Comparison of ENCODE assay signal across 8 cellular contexts in the genomic region with DNA sequence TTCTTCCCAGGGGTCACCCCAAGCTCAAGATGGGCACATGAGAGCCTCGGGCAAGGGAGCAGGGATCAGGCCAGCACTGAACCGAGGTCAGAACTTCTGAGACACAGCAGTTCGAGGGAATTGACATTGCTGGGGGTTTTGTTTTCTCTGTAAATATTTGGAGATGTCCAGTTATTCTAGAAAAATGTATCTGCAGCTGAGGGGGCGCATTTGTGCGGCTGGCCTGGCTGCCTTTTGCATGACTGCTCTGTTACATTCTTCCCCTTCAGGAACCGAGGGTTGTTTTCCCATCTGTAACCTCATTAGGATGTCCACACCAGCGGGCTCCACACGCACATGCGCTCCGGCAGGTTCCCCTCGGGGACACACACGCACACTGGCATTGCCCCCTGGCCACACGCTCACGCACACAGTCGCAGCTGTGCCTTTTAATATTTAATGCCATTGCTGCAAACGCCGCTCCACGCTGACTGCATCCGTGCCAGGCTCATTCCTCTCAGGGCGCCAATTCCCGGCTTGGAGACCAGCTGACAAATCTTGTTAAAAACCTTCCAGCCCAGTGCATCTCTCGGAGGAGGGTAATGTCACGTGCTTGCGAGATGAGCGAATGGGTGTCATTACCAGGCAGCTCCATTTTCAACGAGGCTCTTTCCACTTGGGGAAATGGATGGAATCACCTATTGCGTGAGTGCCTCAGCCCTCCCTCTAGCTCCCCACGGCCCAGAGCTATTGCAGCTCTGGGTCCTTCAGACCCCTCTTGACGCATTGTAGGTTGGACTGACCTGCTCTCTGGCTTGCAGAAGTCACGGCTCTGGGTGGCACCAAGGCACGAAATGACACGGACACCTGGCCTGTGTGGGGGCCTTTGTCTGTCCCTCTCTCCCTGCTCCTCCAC. TPM values are rescaled to one million over a fixed set of nuclear protein-coding genes. Genes with fewer than 3 reads are reported as not detected.
DNase-seq lines count a peak whose midpoint lies in the region; ATAC-seq lines count a peak whose summit lies in the region.

No MANE protein-coding gene starts in this region.

- H3K27me3 ChIP-seq in skeletal muscle tissue (ENCODE audit: control insufficient read depth in 3 of 3, insufficient read depth in 3 of 3, low read length in 3 of 3): peaks cover 0 to 2% (median 0%) of the 10 kb centered on the region in 3 donors

- H3K9me3 Mint-ChIP-seq in activated T-helper 2 cell treated with anti-CD3 and anti-CD28 coated beads, Interferon-gamma antibody, Interleukin-2, Interleukin-4, amounts not matched to agents 10 μg/mL and 5 μg/mL and 100 μg/mL, durations not matched to agents 14 hours and 24 hours and 36 hours: no peaks in the 10 kb centered on the region

- peaks cover 73 to 92% (median 87%) of the 10 kb centered on the region in 3 donors for H3K4me1 ChIP-seq in skeletal muscle tissue (ENCODE audit: control insufficient read depth in 3 of 3, insufficient read depth in 3 of 3, low read length in 3 of 3)

- no peaks in the 10 kb centered on the region for H3K9me3 ChIP-seq in skeletal muscle tissue (ENCODE audit: control insufficient read depth in 3 of 3, low read length in 3 of 3)

- H3K36me3 ChIP-seq in skeletal muscle tissue (ENCODE audit: control insufficient read depth in 3 of 3, insufficient read depth in 3 of 3, low read length in 3 of 3): no peaks in the 10 kb centered on the region

- H3K4me3 Mint-ChIP-seq in activated T-helper 2 cell treated with anti-CD3 and anti-CD28 coated beads, Interferon-gamma antibody, Interleukin-2, Interleukin-4, amounts not matched to agents 10 μg/mL and 5 μg/mL and 100 μg/mL, durations not matched to agents 14 hours and 24 hours and 36 hours (ENCODE audit: low read depth): no peak overlapping the region

- H3K9ac ChIP-seq in skeletal muscle tissue (ENCODE audit: low read depth in 1 of 3, low read length in 3 of 3): peak overlapping the region; percentile 5 to 45 (median 33)

- intact Hi-C loops in activated T-helper 2 cell treated with anti-CD3 and anti-CD28 coated beads, Interferon-gamma antibody, Interleukin-2, Interleukin-4, amounts not matched to agents 10 μg/mL and 5 μg/mL and 100 μg/mL, durations not matched to agents 14 hours and 24 hours and 36 hours (cut with micrococcal nuclease): no loop called here
- intact Hi-C loops in left cardiac atrium (cut with DNase I): no loop called here

- peak overlapping the region; percentile 80 for H3K27ac ChIP-seq in skeletal muscle tissue (ENCODE audit: low read depth, low read length)

- ATAC-seq in left cardiac atrium (peak; percentile 14 to 35), GM19328 (IDR thresholded peaks at IDR 0.05; ENCODE audit: unreplicated experiment) (no peak)

- peak overlapping the region; percentile 65 for H3K27ac Mint-ChIP-seq in activated T-helper 2 cell treated with anti-CD3 and anti-CD28 coated beads, Interferon-gamma antibody, Interleukin-2, Interleukin-4, amounts not matched to agents 10 μg/mL and 5 μg/mL and 100 μg/mL, durations not matched to agents 14 hours and 24 hours and 36 hours

- DNase-seq in activated CD4-positive, alpha-beta T cell treated with anti-CD3 and anti-CD28 coated beads for 48 hours: peak; percentile 28
- no peak for DNase-seq in activated CD4-positive, alpha-beta T cell treated with anti-CD3 and anti-CD28 coated beads for 1 hour
- DNase-seq in activated T-helper 2 cell treated with anti-CD3 and anti-CD28 coated beads, Interferon-gamma antibody, Interleukin-2, Interleukin-4, amounts not matched to agents 10 μg/mL and 5 μg/mL and 100 μg/mL, durations not matched to agents 14 hours and 24 hours and 36 hours (ENCODE audit: low spot score): peak; percentile 7
- DNase-seq in left cardiac atrium (peak; percentile 61), NCI-H146 (lab: John Stamatoyannopoulos, UW) (no peak), NAMALWA (ENCODE audit: low spot score) (no peak)

- peaks cover 80% of the 10 kb centered on the region for H3K4me1 Mint-ChIP-seq in activated T-helper 2 cell treated with anti-CD3 and anti-CD28 coated beads, Interferon-gamma antibody, Interleukin-2, Interleukin-4, amounts not matched to agents 10 μg/mL and 5 μg/mL and 100 μg/mL, durations not matched to agents 14 hours and 24 hours and 36 hours (ENCODE audit: low read depth)

- H3K4me3 ChIP-seq in skeletal muscle tissue (ENCODE audit: low read length in 3 of 3): peak overlapping the region in 2 of 3 donors; percentile 5 to 6

- no peaks in the 10 kb centered on the region for H3K27me3 Mint-ChIP-seq in activated T-helper 2 cell treated with anti-CD3 and anti-CD28 coated beads, Interferon-gamma antibody, Interleukin-2, Interleukin-4, amounts not matched to agents 10 μg/mL and 5 μg/mL and 100 μg/mL, durations not matched to agents 14 hours and 24 hours and 36 hours (ENCODE audit: low read depth)

- peaks cover 70% of the 10 kb centered on the region for H3K36me3 Mint-ChIP-seq in activated T-helper 2 cell treated with anti-CD3 and anti-CD28 coated beads, Interferon-gamma antibody, Interleukin-2, Interleukin-4, amounts not matched to agents 10 μg/mL and 5 μg/mL and 100 μg/mL, durations not matched to agents 14 hours and 24 hours and 36 hours (ENCODE audit: low read depth)

RNA-seq across cellular contexts. Expression of a gene that starts 13.2 kb away (rescaled TPM):
- total RNA-seq in activated T-helper 2 cell treated with anti-CD3 and anti-CD28 coated beads, Interferon-gamma antibody, Interleukin-2, Interleukin-4, amounts not matched to agents 10 μg/mL and 5 μg/mL and 100 μg/mL, durations not matched to agents 14 hours and 24 hours and 36 hours: 367 and 374 TPM in 2 replicates
- under 1 TPM; 0.29 to 0.53 TPM for total RNA-seq in left cardiac atrium
- 1.0 TPM for total RNA-seq in skeletal muscle tissue

RNA-seq across cellular contexts. Expression of a gene that starts 50.7 kb away (rescaled TPM):
- total RNA-seq in activated T-helper 2 cell treated with anti-CD3 and anti-CD28 coated beads, Interferon-gamma antibody, Interleukin-2, Interleukin-4, amounts not matched to agents 10 μg/mL and 5 μg/mL and 100 μg/mL, durations not matched to agents 14 hours and 24 hours and 36 hours: 8.7 and 9.0 TPM in 2 replicates
- total RNA-seq in left cardiac atrium (not detected), skeletal muscle tissue (not detected)

Comparison
In these comparisons a context has a peak if more than half of its experiments do, and no peak if none do; other contexts are left out.
1. DNase-seq: peak in activated CD4-positive, alpha-beta T cell treated with anti-CD3 and anti-CD28 coated beads for 48 hours (single experiment), activated T-helper 2 cell treated with anti-CD3 and anti-CD28 coated beads, Interferon-gamma antibody, Interleukin-2, Interleukin-4, amounts not matched to agents 10 μg/mL and 5 μg/mL and 100 μg/mL, durations not matched to agents 14 hours and 24 hours and 36 hours (single experiment) and left cardiac atrium (single experiment); none in activated CD4-positive, alpha-beta T cell treated with anti-CD3 and anti-CD28 coated beads for 1 hour (single experiment), NCI-H146 (single experiment) and NAMALWA (single experiment).
2. RNA of a gene that starts 13.2 kb away (total RNA-seq): 367 to 374 TPM in activated T-helper 2 cell treated with anti-CD3 and anti-CD28 coated beads, Interferon-gamma antibody, Interleukin-2, Interleukin-4, amounts not matched to agents 10 μg/mL and 5 μg/mL and 100 μg/mL, durations not matched to agents 14 hours and 24 hours and 36 hours; 1.0 TPM in skeletal muscle tissue (single experiment) and 0.29 to 0.53 TPM in left cardiac atrium; every median in the first group is over 100 times any median in the second.